In genomic region chr5:98433022-98433421, GRCh38 we compare ENCODE assay signal across 17 cellular contexts.
"Had no signal": no experiment of that assay in that cellular context is flagged by ENCODE, and none has a peak within 500 bp of the region (broad histone marks: within the 10 kb centered on the region; RNA-seq: fewer than 3 reads in every experiment).

No MANE protein-coding gene starts in this region.

- DNase-seq: activated CD4-positive, alpha-beta T cell treated with anti-CD3 and anti-CD28 coated beads for 48 hours; activated CD4-positive, CD25-positive, alpha-beta regulatory T cell; activated CD8-positive, alpha-beta T cell treated with anti-CD3 and anti-CD28 coated beads for 36 hours; activated naive CD4-positive, alpha-beta T cell treated with anti-CD3 and anti-CD28 coated beads for 36 hours; activated T-cell treated with anti-CD3 and anti-CD28 coated beads, Interleukin-2, amount 50 U/mL, for 1 hour; anterior cingulate cortex; central memory CD4-positive, alpha-beta T cell; dorsolateral prefrontal cortex; nucleus accumbens; posterior cingulate gyrus; spleen; stimulated activated naive B cell treated with anti-CD40 and anti-IgM and Interleukin-4, amounts not matched to agents 10 μg/mL and 1 μg/mL and 100 μg/mL, for 72 hours; upper lobe of right lung had no signal

- FAIRE-seq: colon had no signal

- H3K4me3 ChIP-seq: dorsolateral prefrontal cortex, lung, spleen, upper lobe of right lung had no signal

- H3K9me3 ChIP-seq: upper lobe of right lung had no signal

- H3K27ac ChIP-seq: dorsolateral prefrontal cortex, epithelial cell of prostate, spleen, upper lobe of right lung had no signal

- ATAC-seq: activated CD8-positive, alpha-beta T cell treated with anti-CD3 and anti-CD28 coated beads for 36 hours; natural killer cell treated with Interleukin-12 subunit alpha and Interleukin-12 subunit beta and Interleukin-15 and Interleukin-18, amount 100 ng/mL, for 72 hours; stimulated activated naive B cell treated with anti-CD40 and anti-IgM and Interleukin-4, amounts not matched to agents 10 μg/mL and 1 μg/mL and 100 μg/mL, for 72 hours; upper lobe of right lung had no signal

- H3K27me3 ChIP-seq: dorsolateral prefrontal cortex, spleen, upper lobe of right lung had no signal

- H3K36me3 ChIP-seq: spleen, upper lobe of right lung had no signal
